10 cellular contexts compared by ENCODE assay signal in the genomic region with DNA sequence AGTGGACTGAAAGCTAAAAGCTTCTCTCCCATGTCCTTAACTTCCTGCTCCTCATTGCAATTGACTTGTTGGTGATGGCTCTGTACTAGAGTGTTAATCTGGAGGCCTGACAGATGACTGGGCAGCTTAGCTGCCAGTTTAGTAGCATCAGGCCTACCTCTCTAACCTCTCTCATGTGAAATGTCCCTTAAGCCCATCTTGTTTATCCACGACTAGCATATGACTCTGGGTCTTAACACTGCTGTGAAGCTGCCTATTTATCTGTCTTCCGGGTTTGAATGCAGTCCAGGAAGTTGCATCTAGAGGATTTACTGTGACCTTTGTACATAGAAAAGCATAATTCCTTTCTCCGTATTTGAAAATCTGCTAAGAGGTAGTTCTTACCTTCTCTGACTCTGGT.
A peak's percentile ranks its signal among the peaks of the same experiment; 100 is the strongest.
DNase-seq lines count a peak whose midpoint lies in the region; ATAC-seq and TF ChIP-seq lines count a peak whose summit lies in the region.
"Had no signal": no experiment of that assay in that cellular context is flagged by ENCODE, and none has a peak within 500 bp of the region (broad histone marks: within the 10 kb centered on the region; RNA-seq: fewer than 3 reads in every experiment).

No MANE protein-coding gene starts in this region.

- no peaks in the 10 kb centered on the region for H3K79me2 ChIP-seq in smooth muscle cell (ENCODE audit: low read depth)
- H3K79me2 ChIP-seq: parathyroid adenoma had no signal

- H3K36me3 ChIP-seq in HEK293 (ENCODE audit: control insufficient read depth in 2 of 2, insufficient read depth in 1 of 2, low read length in 2 of 2) (peaks cover 6 to 18% of the 10 kb centered on the region in 2 experiments; a peak in 2 of 3 replicates), heart left ventricle (peaks cover 0 to 70% (median 46%) of the 10 kb centered on the region in 9 donors), smooth muscle cell (ENCODE audit: low read depth) (peaks cover 3% of the 10 kb centered on the region)

- peak overlapping the region; percentile 67 for H3K4me2 ChIP-seq in smooth muscle cell

- H2AFZ ChIP-seq in smooth muscle cell (ENCODE audit: low read depth): no peak overlapping the region
- H2AFZ ChIP-seq: parathyroid adenoma had no signal

- H3K4me3 ChIP-seq in HEK293 (ENCODE audit: low read depth, low read length) (no peak overlapping the region), heart left ventricle (no peak overlapping the region), smooth muscle cell (no peak overlapping the region)

- no peak for TF ChIP-seq POLR2A in heart left ventricle (IDR thresholded peaks at IDR 0.05)

- H3K36me3 Mint-ChIP-seq in T-helper 17 cell (ENCODE audit: low read depth): peaks cover 2% of the 10 kb centered on the region

- H3K27ac ChIP-seq in HEK293 (ENCODE audit: extremely low read depth, low read depth, low read length): peak overlapping the region; percentile 63
- peak overlapping the region in 3 of 12 donors; percentile 14 to 50 (median 17) for H3K27ac ChIP-seq in heart left ventricle
- peak overlapping the region; percentile 98 for H3K27ac ChIP-seq in smooth muscle cell (ENCODE audit: low read depth)
- H3K27ac ChIP-seq: parathyroid adenoma had no signal

- peaks cover 27% of the 10 kb centered on the region for H3F3A ChIP-seq in smooth muscle cell (ENCODE audit: low read depth)

- H3K27me3 Mint-ChIP-seq in T-helper 17 cell: no peaks in the 10 kb centered on the region

- no peak overlapping the region for H3K4me3 Mint-ChIP-seq in T-helper 17 cell

- POLR2A ChIA-PET in HEK293 (lab: Yijun Ruan, JAX): interaction anchor here (0.5 kb wide), 1 partner anchor 84 kb away, joined by 3 read pairs; no protein-coding TSS in a partner anchor

- H3K27ac Mint-ChIP-seq in T-helper 17 cell: peak overlapping the region; percentile 81

- no peaks in the 10 kb centered on the region for H3K27me3 ChIP-seq in heart left ventricle
- H3K27me3 ChIP-seq in smooth muscle cell (ENCODE audit: low read depth): no peaks in the 10 kb centered on the region

- WGBS in heart left ventricle, 4 donors: 4 to 26% (median 8%) methylated on average over 3 of the region's 3 CpGs
- 3% methylated on average over 3 of the region's 3 CpGs for WGBS in smooth muscle cell (ENCODE audit: low lambda C conversion rate)

- H3K9me3 ChIP-seq in HEK293 (ENCODE audit: control insufficient read depth, insufficient read depth, low read depth, low read length): no peaks in the 10 kb centered on the region
- H3K9me3 ChIP-seq in T-helper 17 cell (ENCODE audit: control insufficient read depth, low read length, poor library complexity, severe bottlenecking): no peaks in the 10 kb centered on the region
- no peaks in the 10 kb centered on the region for H3K9me3 ChIP-seq in heart left ventricle
- no peaks in the 10 kb centered on the region for H3K9me3 ChIP-seq in smooth muscle cell (replicated peaks; ENCODE audit: low read depth)

- intact Hi-C loops in heart left ventricle (cut with DNase I): loop anchor here in 4 of 10 donors (5.0 to 10.0 kb wide), 4 partner anchors 108 to 168 kb away; a partner anchor contains a TSS

- peaks cover 8% of the 10 kb centered on the region for H3K4me1 Mint-ChIP-seq in T-helper 17 cell

- peaks cover 43% of the 10 kb centered on the region for H3K4me1 ChIP-seq in HEK293 (ENCODE audit: control insufficient read depth, insufficient read depth, low read length)
- H3K4me1 ChIP-seq in heart left ventricle: peaks cover 0 to 33% (median 12%) of the 10 kb centered on the region in 12 donors
- H3K4me1 ChIP-seq in smooth muscle cell (ENCODE audit: low read depth): peaks cover 14% of the 10 kb centered on the region

- TF ChIP-seq CTCF in HEK293 (tag by site-specific recombination; IDR thresholded peaks at IDR 0.05): no peak
- TF ChIP-seq CTCF in heart left ventricle (IDR thresholded peaks at IDR 0.05): no peak
- TF ChIP-seq CTCF in smooth muscle cell (IDR thresholded peaks at IDR 0.05; ENCODE audit: borderline replicate concordance, insufficient read depth, poor library complexity, severe bottlenecking): no peak

- no peaks in the 10 kb centered on the region for H4K20me1 ChIP-seq in smooth muscle cell (ENCODE audit: low read depth)

- DNase-seq in T-helper 17 cell (no peak), heart left ventricle (no peak), smooth muscle cell (lab: John Stamatoyannopoulos, UW; ENCODE audit: unreplicated experiment) (no peak), amniotic stem cell (lab: John Stamatoyannopoulos, UW) (no peak)
- DNase-seq: activated CD4-positive, alpha-beta T cell treated with anti-CD3 and anti-CD28 coated beads, Interleukin-2, amount 50 U/mL, for 1 hour; NCI-H2227 treated with DMSO at 0.1 percent for 48 hours had no signal

- CTCF ChIA-PET in HEK293 (lab: Yijun Ruan, JAX): interaction anchor here (0.6 to 3.4 kb wide), 4 partner anchors 8 to 180 kb away, joined by 3 to 50 read pairs (median 4); no protein-coding TSS in a partner anchor

- H3K9ac ChIP-seq in smooth muscle cell (ENCODE audit: low read depth): peak overlapping the region; percentile 83
- H3K9ac ChIP-seq: parathyroid adenoma had no signal

- no peak for ATAC-seq in T-helper 17 cell
- peak; percentile 17 to 70 (median 43) for ATAC-seq in heart left ventricle
- ATAC-seq in HG03097 (IDR thresholded peaks at IDR 0.05; ENCODE audit: low FRiP score, unreplicated experiment): no peak
- ATAC-seq in HG03571 (IDR thresholded peaks at IDR 0.05; ENCODE audit: unreplicated experiment): no peak

TF ChIP-seq in HEK293, 187 proteins besides CTCF, POLR2A, EP300 and RAD21:
- TF ChIP-seq KLF10 (tag by site-specific recombination; IDR thresholded peaks at IDR 0.05) (no peak), ZNF24 (tag by site-specific recombination; IDR thresholded peaks at IDR 0.05) (no peak), ZBTB17 (tag by site-specific recombination; IDR thresholded peaks at IDR 0.05) (peak; percentile 48; the same call in 1 of the 2 replicates), ZNF624 (tag by site-specific recombination; IDR thresholded peaks at IDR 0.05) (no peak)

Comparison
In these comparisons a context has a peak if more than half of its experiments do, and no peak if none do; other contexts are left out.
1. ATAC-seq: peak in heart left ventricle (4 of 4); none in T-helper 17 cell (single experiment), HG03097 (single experiment) and HG03571 (single experiment).